ENCODE assay signal across 8 cellular contexts in the genomic region with DNA sequence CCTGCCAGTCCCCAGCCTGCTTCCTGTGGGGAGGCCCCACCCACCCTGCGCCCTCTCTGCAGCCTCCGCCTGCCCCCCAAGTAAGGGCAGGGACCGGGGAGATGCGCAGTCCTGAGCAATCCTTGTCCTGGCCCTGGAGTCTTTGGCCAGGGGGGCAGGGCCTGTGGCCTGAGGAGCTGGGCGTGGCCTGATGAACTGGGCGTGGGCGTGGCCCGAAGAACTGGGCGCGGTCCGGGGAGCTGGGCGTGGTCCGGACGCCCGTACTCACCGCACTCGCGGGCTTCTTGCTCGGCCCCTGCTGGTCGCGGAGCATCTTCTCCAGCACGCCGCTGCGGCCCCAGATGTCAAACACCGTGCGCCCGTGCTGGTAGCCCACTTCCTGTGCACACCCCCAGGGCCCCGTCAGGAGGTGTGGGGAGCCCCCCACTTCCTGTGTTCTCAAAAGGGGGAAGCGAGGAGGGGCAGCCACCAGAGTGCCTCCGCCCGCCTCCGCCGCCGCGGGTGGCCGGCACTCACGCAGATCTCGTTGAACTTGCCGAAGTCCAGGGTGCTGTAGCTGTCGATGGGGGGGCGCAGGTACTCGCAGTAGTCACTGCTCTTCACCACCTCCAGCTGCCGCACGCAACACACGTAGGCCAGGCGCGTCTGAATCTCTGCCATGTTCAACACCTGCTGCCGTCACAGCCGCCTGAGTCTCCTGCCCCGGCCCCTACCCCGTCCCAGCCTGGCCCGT. TPM values are rescaled to one million over a fixed set of nuclear protein-coding genes. Genes with fewer than 3 reads are reported as not detected.
DNase-seq lines count a peak whose midpoint lies in the region; ATAC-seq and TF ChIP-seq lines count a peak whose summit lies in the region.

No MANE protein-coding gene starts in this region.

- H3K27ac Mint-ChIP-seq in osteocyte (ENCODE audit: unreplicated experiment) = no peak overlapping the region

- H3K36me3 ChIP-seq in sigmoid colon (peaks cover 0 to 7% (median 0%) of the 10 kb centered on the region in 4 donors), GM23248 (ENCODE audit: low read depth) (no peaks in the 10 kb centered on the region)

- no peaks in the 10 kb centered on the region for H4K20me1 ChIP-seq in GM23248 (ENCODE audit: insufficient read depth)

- H3K4me1 ChIP-seq in sigmoid colon = peaks cover 0 to 27% (median 23%) of the 10 kb centered on the region in 4 donors
- H3K4me1 ChIP-seq in GM23248 (ENCODE audit: insufficient read depth) = no peaks in the 10 kb centered on the region

- WGBS in sigmoid colon, 2 donors = 36 to 69% methylated on average over 52 of the region's 52 CpGs
- 90 to 97% methylated on average over 35 to 52 of the region's 52 CpGs for WGBS in GM23248 (ENCODE audit: low coverage in 1 of 2, low lambda C conversion rate in 2 of 2, missing lambda C conversion rate in 2 of 2), 2 experiments

- intact Hi-C loops in sigmoid colon (cut with DNase I) = no loop called here

- H3K4me3 ChIP-seq in sigmoid colon (no peak overlapping the region), GM23248 (no peak overlapping the region)

- H3K27me3 ChIP-seq in sigmoid colon (no peaks in the 10 kb centered on the region), GM23248 (replicated peaks; ENCODE audit: insufficient read depth) (no peaks in the 10 kb centered on the region)

- H3K9me3 Mint-ChIP-seq in osteocyte (ENCODE audit: unreplicated experiment) = no peaks in the 10 kb centered on the region

- TF ChIP-seq POLR2A in sigmoid colon (IDR thresholded peaks at IDR 0.05) = no peak

- H3K36me3 Mint-ChIP-seq in osteocyte (ENCODE audit: unreplicated experiment) = peaks cover under 1% of the 10 kb centered on the region

- H3K27ac ChIP-seq in sigmoid colon = no peak overlapping the region
- H3K27ac ChIP-seq in GM23248 = no peak overlapping the region

- peak; percentile 88 for DNase-seq in ecto neural progenitor cell (ENCODE audit: low spot score)
- DNase-seq in sigmoid colon = peak; percentile 73
- DNase-seq in GM23248 = no peak
- DNase-seq in DMS53 (lab: John Stamatoyannopoulos, UW) = no peak
- DNase-seq in osteocyte (ENCODE audit: extremely low spot score, unreplicated experiment) = no peak

- H3K4me2 ChIP-seq in GM23248 (ENCODE audit: unreplicated experiment) = no peak overlapping the region

- H3K79me2 ChIP-seq in GM23248 (ENCODE audit: insufficient read depth) = no peaks in the 10 kb centered on the region

- H3K9me3 ChIP-seq in sigmoid colon = no peaks in the 10 kb centered on the region
- no peaks in the 10 kb centered on the region for H3K9me3 ChIP-seq in GM23248 (ENCODE audit: low read depth)

- no peaks in the 10 kb centered on the region for H3F3A ChIP-seq in GM23248 (ENCODE audit: insufficient read depth)

- in situ Hi-C loops in GM23248 (cut with MboI) = no loop called here

- H3K9ac ChIP-seq in GM23248 = no peak overlapping the region

- no peak for TF ChIP-seq EP300 in sigmoid colon (IDR thresholded peaks at IDR 0.05)

- H3K4me3 Mint-ChIP-seq in osteocyte (ENCODE audit: unreplicated experiment) = no peak overlapping the region

- peak; percentile 38; the same call in 1 of the 2 replicates for TF ChIP-seq CTCF in GM12874 (IDR thresholded peaks at IDR 0.05; ENCODE audit: insufficient read depth, low read depth, low read length)
- TF ChIP-seq CTCF in sigmoid colon (IDR thresholded peaks at IDR 0.05) = no peak
- TF ChIP-seq CTCF in osteocyte (IDR thresholded peaks at IDR 0.05) = no peak

- H2AFZ ChIP-seq in GM23248 = no peak overlapping the region

- no peaks in the 10 kb centered on the region for H3K27me3 Mint-ChIP-seq in osteocyte (ENCODE audit: unreplicated experiment)

- H3K9me2 ChIP-seq in GM23248 (ENCODE audit: insufficient read depth) = no peaks in the 10 kb centered on the region

- peak; percentile 72 for ATAC-seq in HG03108 (IDR thresholded peaks at IDR 0.05; ENCODE audit: unreplicated experiment)
- ATAC-seq in activated CD4-positive, CD25-positive, alpha-beta regulatory T cell treated with anti-CD3 and anti-CD28 coated beads, Interleukin-2, amount 50 U/mL, for 24 hours = peak; percentile 74 to 75

- peaks cover 8% of the 10 kb centered on the region for H3K4me1 Mint-ChIP-seq in osteocyte (ENCODE audit: unreplicated experiment)

RNA-seq across cellular contexts. Expression of gene NSMF, which starts 2.7 kb away (rescaled TPM):
- total RNA-seq in sigmoid colon (10 to 100 TPM; 21.8 to 33.8 (median 27.4) TPM), osteocyte (93.1 and 103 TPM in 2 replicates)
- polyA plus RNA-seq in sigmoid colon (10 to 100 TPM; 24.0 to 50.4 (median 42.4) TPM), GM23248 (2016; fragmentation: Nextera tagmentation; extraction: Ambion mirVana) (13.5 and 13.7 TPM in 2 replicates)
- 28.8 and 29.1 TPM in 2 replicates for total RNA-seq in GM23248 (2014; rRNA removed; shearing (Covaris generic))

RNA-seq across cellular contexts. Expression of gene ENTPD8, which starts 20.7 kb away (rescaled TPM):
- total RNA-seq in sigmoid colon (under 1 TPM in 1 of 4 donors, not detected in 3; 0.71 TPM), osteocyte (0.16 and 0.24 TPM in 2 replicates)
- polyA plus RNA-seq in sigmoid colon (10 to 100 TPM; 32.4 to 65.3 (median 44.4) TPM), GM23248 (2016; fragmentation: Nextera tagmentation; extraction: Ambion mirVana) (not detected in 2 replicates)
- not detected in 2 replicates for total RNA-seq in GM23248 (2014; rRNA removed; shearing (Covaris generic))

RNA-seq across cellular contexts. Expression of gene NOXA1, which starts 38.6 kb away (rescaled TPM):
- total RNA-seq in sigmoid colon = 1 to 10 TPM; 1.4 to 3.3 (median 2.9) TPM
- 10 to 100 TPM; 15.0 to 16.4 (median 15.4) TPM for polyA plus RNA-seq in sigmoid colon
- total RNA-seq in GM23248 (2014; rRNA removed; shearing (Covaris generic)) = 0.32 TPM in 1 of 2 replicates, not detected in the other
- polyA plus RNA-seq in GM23248 (2016; fragmentation: Nextera tagmentation; extraction: Ambion mirVana) = 0.15 and 0.39 TPM in 2 replicates
- 1.0 and 1.5 TPM in 2 replicates for total RNA-seq in osteocyte

RNA-seq across cellular contexts. Expression of gene EXD3, which starts 38.9 kb away (rescaled TPM):
- total RNA-seq in sigmoid colon (10 to 100 TPM in 2 of 4 donors, 1 to 10 TPM in 2; 8.9 to 25.5 (median 11.8) TPM), osteocyte (20.0 and 21.5 TPM in 2 replicates)
- polyA plus RNA-seq in sigmoid colon (10 to 100 TPM; 18.0 to 29.7 (median 26.6) TPM), GM23248 (2016; fragmentation: Nextera tagmentation; extraction: Ambion mirVana) (8.7 and 10.1 TPM in 2 replicates)
- total RNA-seq in GM23248 (2014; rRNA removed; shearing (Covaris generic)) = 11.6 and 17.1 TPM in 2 replicates

Comparison
In these comparisons a context has a peak if more than half of its experiments do, and no peak if none do; other contexts are left out.
1. DNase-seq: peak in ecto neural progenitor cell (single experiment) and sigmoid colon (single experiment); none in GM23248 (single experiment), DMS53 (single experiment) and osteocyte (single experiment).